Comparison of ENCODE assay signal across 16 cellular contexts in the genomic region with DNA sequence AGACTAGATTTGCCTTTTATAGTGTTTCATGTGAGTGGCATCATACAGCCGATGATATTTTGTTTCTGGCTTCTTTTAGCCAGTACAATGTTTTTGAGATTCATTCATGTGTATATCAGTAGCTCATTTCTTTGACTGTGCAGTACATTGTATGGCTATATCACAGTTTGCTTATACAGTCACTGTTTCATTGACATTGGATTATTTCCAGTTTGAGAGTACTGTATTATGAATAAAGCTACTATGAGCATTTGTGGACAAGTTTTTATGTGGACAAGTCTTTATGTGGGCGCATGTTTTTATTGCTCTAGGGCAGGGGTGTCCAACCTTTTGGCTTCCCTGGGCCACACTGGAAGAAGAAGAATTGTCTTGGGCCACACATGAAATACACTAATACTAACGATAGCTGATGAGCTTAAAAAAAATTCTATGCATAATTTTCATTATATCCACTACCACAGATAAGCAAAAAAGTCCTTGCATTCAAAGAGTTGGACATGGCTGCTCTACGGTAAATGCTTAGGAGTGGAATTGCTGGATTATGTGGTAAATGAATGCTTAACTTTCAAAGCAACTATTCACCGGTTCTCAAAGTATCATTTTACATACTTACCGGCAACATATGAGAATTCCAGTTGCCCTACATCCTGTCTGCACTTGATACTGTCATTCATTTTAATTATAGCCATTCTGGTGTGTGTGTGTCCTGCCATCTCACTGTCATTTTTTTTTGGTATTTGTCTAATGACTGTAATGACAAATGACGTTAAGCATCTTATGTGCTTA.
A peak's percentile ranks its signal among the peaks of the same experiment; 100 is the strongest.
DNase-seq lines count a peak whose midpoint lies in the region; ATAC-seq and TF ChIP-seq lines count a peak whose summit lies in the region.
"Had no signal": no experiment of that assay in that cellular context is flagged by ENCODE, and none has a peak within 500 bp of the region (broad histone marks: within the 10 kb centered on the region; RNA-seq: fewer than 3 reads in every experiment).

No MANE protein-coding gene starts in this region.

- POLR2A ChIA-PET in IMR-90 (lab: Charles Lee; ENCODE audit: unreplicated experiment) (interaction anchor here (0.6 kb wide), 1 partner anchor 152 kb away, joined by 3 read pairs; no protein-coding TSS in a partner anchor), WTC11 (lab: Charles Lee) (no interaction called here)

- H3K4me1 Mint-ChIP-seq in natural killer cell treated with Interleukin-12 subunit alpha and Interleukin-12 subunit beta and Interleukin-15 and Interleukin-18, amount 100 ng/mL, for 72 hours (ENCODE audit: low read depth in 2 of 2), result no peaks in the 10 kb centered on the region
- H3K4me1 Mint-ChIP-seq in WTC11, result no peaks in the 10 kb centered on the region
- H3K4me1 Mint-ChIP-seq: T-cell had no signal

- H3K9me1 ChIP-seq in IMR-90 (ENCODE audit: insufficient read depth, low read length), result peaks cover 6% of the 10 kb centered on the region

- CTCF ChIA-PET in IMR-90 (lab: Yijun Ruan, JAX), result no interaction called here
- CTCF ChIA-PET in WTC11 (lab: Charles Lee), result interaction anchor here (1.9 kb wide), 1 partner anchor 13 kb away, joined by 5 read pairs; no protein-coding TSS in a partner anchor

- no peak for TF ChIP-seq POLR2A in IMR-90 (IDR thresholded peaks at IDR 0.05; ENCODE audit: low read depth, low read length)

- H2BK15ac ChIP-seq in IMR-90 (ENCODE audit: low read depth, low read length), result no peak overlapping the region

- dilution Hi-C loops in IMR-90 (cut with HindIII; ENCODE audit: low sequenced_read_pairs, unreplicated experiment), result no loop called here

- no peak overlapping the region for H4K8ac ChIP-seq in IMR-90 (ENCODE audit: low read depth in 2 of 2, low read length in 2 of 2)

- H3K9ac ChIP-seq in IMR-90 (ENCODE audit: low read depth, low read length), result no peak overlapping the region
- H3K9ac ChIP-seq: SK-N-SH had no signal

- no peak overlapping the region for H4K91ac ChIP-seq in IMR-90 (ENCODE audit: insufficient read depth, low read depth, low read length)

- no peaks in the 10 kb centered on the region for H3K79me1 ChIP-seq in IMR-90 (ENCODE audit: low read depth in 1 of 2, low read length in 2 of 2)

- TF ChIP-seq RAD21 in IMR-90 (IDR thresholded peaks at IDR 0.05; ENCODE audit: low read length), result no peak

- H3K4me2 ChIP-seq in IMR-90 (ENCODE audit: low read depth, low read length), result no peak overlapping the region
- H3K4me2 ChIP-seq: SK-N-SH had no signal

- H3K23ac ChIP-seq in IMR-90 (ENCODE audit: low read depth, low read length), result no peak overlapping the region

- no peak overlapping the region for H2AK5ac ChIP-seq in IMR-90 (ENCODE audit: low read depth, low read length)

- H3K9me3 Mint-ChIP-seq in natural killer cell treated with Interleukin-12 subunit alpha and Interleukin-12 subunit beta and Interleukin-15 and Interleukin-18, amount 100 ng/mL, for 72 hours, result no peaks in the 10 kb centered on the region
- H3K9me3 Mint-ChIP-seq in WTC11, result no peaks in the 10 kb centered on the region

- no peaks in the 10 kb centered on the region for H4K20me1 ChIP-seq in IMR-90 (ENCODE audit: insufficient read depth, low read length)

- no peak overlapping the region for H4K5ac ChIP-seq in IMR-90 (ENCODE audit: low read depth, low read length)

- no peaks in the 10 kb centered on the region for H3K9me3 ChIP-seq in IMR-90 (ENCODE audit: control insufficient read depth, insufficient read depth, low read length)

- no TSS peak for BruUV-seq in IMR-90 (replicated peaks; lab: Mats Ljungman, UMichigan)

- H2BK120ac ChIP-seq in IMR-90 (ENCODE audit: low read depth, low read length), result no peak overlapping the region

- H3K27me3 Mint-ChIP-seq in natural killer cell treated with Interleukin-12 subunit alpha and Interleukin-12 subunit beta and Interleukin-15 and Interleukin-18, amount 100 ng/mL, for 72 hours, result peaks cover 20 to 24% of the 10 kb centered on the region in 2 donors
- H3K27me3 Mint-ChIP-seq in WTC11 (ENCODE audit: low read depth), result peaks cover 96% of the 10 kb centered on the region
- H3K27me3 Mint-ChIP-seq: IgD-negative memory B cell had no signal

- no peak overlapping the region for H3K27ac Mint-ChIP-seq in natural killer cell treated with Interleukin-12 subunit alpha and Interleukin-12 subunit beta and Interleukin-15 and Interleukin-18, amount 100 ng/mL, for 72 hours
- no peak overlapping the region for H3K27ac Mint-ChIP-seq in WTC11
- H3K27ac Mint-ChIP-seq: IgD-negative memory B cell, T-cell had no signal

- H3K4ac ChIP-seq in IMR-90 (ENCODE audit: low read depth, low read length), result no peak overlapping the region

- no peak overlapping the region for H3K4me3 ChIP-seq in IMR-90 (ENCODE audit: insufficient read depth, low read depth, low read length)

- no peak overlapping the region for H3K18ac ChIP-seq in IMR-90 (ENCODE audit: low read depth, low read length)

- H3K36me3 Mint-ChIP-seq in natural killer cell treated with Interleukin-12 subunit alpha and Interleukin-12 subunit beta and Interleukin-15 and Interleukin-18, amount 100 ng/mL, for 72 hours, result no peaks in the 10 kb centered on the region
- H3K36me3 Mint-ChIP-seq in WTC11, result no peaks in the 10 kb centered on the region
- H3K36me3 Mint-ChIP-seq: IgD-negative memory B cell, T-cell had no signal

- H3K4me3 Mint-ChIP-seq in natural killer cell treated with Interleukin-12 subunit alpha and Interleukin-12 subunit beta and Interleukin-15 and Interleukin-18, amount 100 ng/mL, for 72 hours, result no peak overlapping the region
- H3K4me3 Mint-ChIP-seq in WTC11, result no peak overlapping the region
- H3K4me3 Mint-ChIP-seq: IgD-negative memory B cell, T-cell had no signal

- H3K36me3 ChIP-seq in IMR-90 (ENCODE audit: control insufficient read depth, insufficient read depth, low read length), result no peaks in the 10 kb centered on the region

- no peak overlapping the region for H3K14ac ChIP-seq in IMR-90 (replicated peaks; ENCODE audit: low read depth, low read length)

- no peak overlapping the region for H2AK9ac ChIP-seq in IMR-90 (replicated peaks; ENCODE audit: low read depth, low read length, poor library complexity)

- H2BK20ac ChIP-seq in IMR-90 (ENCODE audit: low read depth, low read length), result no peak overlapping the region

- H2AFZ ChIP-seq in IMR-90 (replicated peaks; ENCODE audit: low read length, poor library complexity), result no peak overlapping the region

- TF ChIP-seq CTCF in IMR-90 (conservative IDR thresholded peaks at IDR 0.05; ENCODE audit: low read depth, low read length), result no peak
- no peak for TF ChIP-seq CTCF in WTC11 (IDR thresholded peaks at IDR 0.05)

- no peak overlapping the region for H2BK5ac ChIP-seq in IMR-90 (ENCODE audit: low read depth, low read length, poor library complexity, severe bottlenecking)

- H3K27ac ChIP-seq in IMR-90 (ENCODE audit: insufficient read depth, low read length), result no peak overlapping the region

- in situ Hi-C loops in IMR-90 (cut with MboI; ENCODE audit: low sequenced_read_pairs), result no loop called here

- DNase-seq in Daoy (ENCODE audit: low read depth) (peak; percentile 0), IMR-90 (peak; percentile 52), SHP77 treated with DMSO at 0.1 percent for 48 hours (lab: John Stamatoyannopoulos, UW) (peak; percentile 36), islet precursor cell (peak; percentile 8), WTC11 (ENCODE audit: low spot score) (no peak)
- DNase-seq in natural killer cell treated with Interleukin-12 subunit alpha and Interleukin-12 subunit beta and Interleukin-15 and Interleukin-18, amount 100 ng/mL, for 72 hours (ENCODE audit: low spot score), result no peak
- DNase-seq: COR-L47, NCI-H1930, NCI-H226, NCI-H774, SK-N-SH, T-cell had no signal

- H3K56ac ChIP-seq in IMR-90 (ENCODE audit: extremely low read depth, insufficient read depth, low read length), result no peak overlapping the region

- intact Hi-C loops in IMR-90 (cut with micrococcal nuclease), result no loop called here

- H3K4me1 ChIP-seq in IMR-90 (ENCODE audit: control insufficient read depth, insufficient read depth, low read length), result peaks cover 2% of the 10 kb centered on the region

- H3K27me3 ChIP-seq in IMR-90 (ENCODE audit: control insufficient read depth, insufficient read depth, low read length), result no peaks in the 10 kb centered on the region

- ATAC-seq in IMR-90 (ENCODE audit: low read depth) (no peak; the same call in 1 of the 2 replicates), WTC11 (no peak), GM21825 (IDR thresholded peaks at IDR 0.05; ENCODE audit: unreplicated experiment) (no peak), HG02642 (IDR thresholded peaks at IDR 0.05; ENCODE audit: poor library complexity, unreplicated experiment) (no peak)
- no peak for ATAC-seq in natural killer cell treated with Interleukin-12 subunit alpha and Interleukin-12 subunit beta and Interleukin-15 and Interleukin-18, amount 100 ng/mL, for 72 hours
- ATAC-seq: Panc1, T-cell had no signal

- no CpG with 5 or more reads among the region's 7 CpGs for WGBS in IMR-90 (ENCODE audit: extremely low coverage in 2 of 2, insufficient read length in 1 of 2), 2 experiments

TF ChIP-seq in IMR-90, 13 proteins besides CTCF, POLR2A, EP300 and RAD21:
- TF ChIP-seq MXI1 (IDR thresholded peaks at IDR 0.05; ENCODE audit: borderline replicate concordance, low read depth, low read length) (no peak), CHD1 (IDR thresholded peaks at IDR 0.05; ENCODE audit: low read depth, low read length) (no peak)

TF ChIP-seq in WTC11, 78 proteins besides CTCF, POLR2A, EP300 and RAD21 (continues in another document):
- TF ChIP-seq, protein P1, sequence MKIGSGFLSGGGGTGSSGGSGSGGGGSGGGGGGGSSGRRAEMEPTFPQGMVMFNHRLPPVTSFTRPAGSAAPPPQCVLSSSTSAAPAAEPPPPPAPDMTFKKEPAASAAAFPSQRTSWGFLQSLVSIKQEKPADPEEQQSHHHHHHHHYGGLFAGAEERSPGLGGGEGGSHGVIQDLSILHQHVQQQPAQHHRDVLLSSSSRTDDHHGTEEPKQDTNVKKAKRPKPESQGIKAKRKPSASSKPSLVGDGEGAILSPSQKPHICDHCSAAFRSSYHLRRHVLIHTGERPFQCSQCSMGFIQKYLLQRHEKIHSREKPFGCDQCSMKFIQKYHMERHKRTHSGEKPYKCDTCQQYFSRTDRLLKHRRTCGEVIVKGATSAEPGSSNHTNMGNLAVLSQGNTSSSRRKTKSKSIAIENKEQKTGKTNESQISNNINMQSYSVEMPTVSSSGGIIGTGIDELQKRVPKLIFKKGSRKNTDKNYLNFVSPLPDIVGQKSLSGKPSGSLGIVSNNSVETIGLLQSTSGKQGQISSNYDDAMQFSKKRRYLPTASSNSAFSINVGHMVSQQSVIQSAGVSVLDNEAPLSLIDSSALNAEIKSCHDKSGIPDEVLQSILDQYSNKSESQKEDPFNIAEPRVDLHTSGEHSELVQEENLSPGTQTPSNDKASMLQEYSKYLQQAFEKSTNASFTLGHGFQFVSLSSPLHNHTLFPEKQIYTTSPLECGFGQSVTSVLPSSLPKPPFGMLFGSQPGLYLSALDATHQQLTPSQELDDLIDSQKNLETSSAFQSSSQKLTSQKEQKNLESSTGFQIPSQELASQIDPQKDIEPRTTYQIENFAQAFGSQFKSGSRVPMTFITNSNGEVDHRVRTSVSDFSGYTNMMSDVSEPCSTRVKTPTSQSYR (CRISPR knock-in tag; IDR thresholded peaks at IDR 0.05), result no peak
- TF ChIP-seq SOX15 (CRISPR knock-in tag; IDR thresholded peaks at IDR 0.05) (no peak), ETV6 (CRISPR knock-in tag; IDR thresholded peaks at IDR 0.05) (no peak), GABPB1 (CRISPR knock-in tag; IDR thresholded peaks at IDR 0.05) (no peak), ZNF423 (CRISPR knock-in tag; IDR thresholded peaks at IDR 0.05) (no peak), CREB1 (CRISPR knock-in tag; IDR thresholded peaks at IDR 0.05) (no peak)

Comparison
In these comparisons a context has a peak if more than half of its experiments do, and no peak if none do; other contexts are left out.
1. DNase-seq: peak in Daoy (single experiment), IMR-90 (single experiment), SHP77 treated with DMSO at 0.1 percent for 48 hours (single experiment) and islet precursor cell (single experiment); none in natural killer cell treated with Interleukin-12 subunit alpha and Interleukin-12 subunit beta and Interleukin-15 and Interleukin-18, amount 100 ng/mL, for 72 hours (single experiment) and WTC11 (single experiment).